ENCODE assay signal across 2 cellular contexts in the genomic region with DNA sequence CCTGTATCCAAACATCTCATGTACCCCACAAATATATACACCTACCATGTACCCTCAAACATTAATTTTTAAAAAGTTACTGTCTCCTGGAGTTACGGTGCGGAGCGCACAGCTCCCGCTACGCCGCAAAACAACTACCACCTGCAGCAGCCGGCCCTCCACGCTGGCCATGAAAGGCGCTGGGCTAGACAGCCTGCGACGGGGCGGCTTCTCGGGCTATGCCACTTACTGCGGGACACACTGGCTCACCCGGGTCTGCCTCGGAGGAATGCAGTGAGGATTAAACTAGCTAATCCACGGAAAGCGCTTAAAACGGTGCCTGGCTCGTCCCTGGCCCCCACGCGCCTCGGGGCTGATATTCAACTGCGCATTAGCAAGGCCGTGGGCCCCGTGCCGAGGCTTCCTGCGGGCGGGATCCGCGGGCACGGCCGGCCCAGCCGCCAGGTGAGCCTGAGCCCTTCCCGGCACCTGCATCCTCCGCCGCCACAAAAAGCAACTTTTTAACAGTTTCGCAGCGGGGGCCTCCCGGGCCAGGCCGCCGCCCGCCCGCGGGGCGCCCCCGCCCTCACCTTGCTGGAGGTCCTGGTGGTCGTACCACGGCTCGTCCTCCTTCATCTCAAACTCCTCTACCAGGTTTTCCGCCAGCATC.
TF ChIP-seq lines count a peak whose summit lies in the region.

No MANE protein-coding gene starts in this region.

TF ChIP-seq in IMR-90, 13 proteins besides CTCF, POLR2A, EP300 and RAD21:
- TF ChIP-seq CHD1 (IDR thresholded peaks at IDR 0.05; ENCODE audit: low read depth, low read length): no peak
- TF ChIP-seq, protein P1, sequence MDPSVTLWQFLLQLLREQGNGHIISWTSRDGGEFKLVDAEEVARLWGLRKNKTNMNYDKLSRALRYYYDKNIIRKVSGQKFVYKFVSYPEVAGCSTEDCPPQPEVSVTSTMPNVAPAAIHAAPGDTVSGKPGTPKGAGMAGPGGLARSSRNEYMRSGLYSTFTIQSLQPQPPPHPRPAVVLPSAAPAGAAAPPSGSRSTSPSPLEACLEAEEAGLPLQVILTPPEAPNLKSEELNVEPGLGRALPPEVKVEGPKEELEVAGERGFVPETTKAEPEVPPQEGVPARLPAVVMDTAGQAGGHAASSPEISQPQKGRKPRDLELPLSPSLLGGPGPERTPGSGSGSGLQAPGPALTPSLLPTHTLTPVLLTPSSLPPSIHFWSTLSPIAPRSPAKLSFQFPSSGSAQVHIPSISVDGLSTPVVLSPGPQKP (IDR thresholded peaks at IDR 0.05; ENCODE audit: borderline replicate concordance, low read depth, low read length): no peak
- TF ChIP-seq MAZ (IDR thresholded peaks at IDR 0.05; ENCODE audit: borderline replicate concordance, low read depth, low read length): no peak

TF ChIP-seq in H1, 55 proteins besides CTCF, POLR2A, EP300 and RAD21:
- TF ChIP-seq, protein P2, sequence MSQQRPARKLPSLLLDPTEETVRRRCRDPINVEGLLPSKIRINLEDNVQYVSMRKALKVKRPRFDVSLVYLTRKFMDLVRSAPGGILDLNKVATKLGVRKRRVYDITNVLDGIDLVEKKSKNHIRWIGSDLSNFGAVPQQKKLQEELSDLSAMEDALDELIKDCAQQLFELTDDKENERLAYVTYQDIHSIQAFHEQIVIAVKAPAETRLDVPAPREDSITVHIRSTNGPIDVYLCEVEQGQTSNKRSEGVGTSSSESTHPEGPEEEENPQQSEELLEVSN (IDR thresholded peaks at IDR 0.05): peak; percentile 37; the same call in 1 of the 2 replicates
- peak; percentile 79 for TF ChIP-seq ASH2L (IDR thresholded peaks at IDR 0.05; ENCODE audit: low read length)
- TF ChIP-seq, protein P3, sequence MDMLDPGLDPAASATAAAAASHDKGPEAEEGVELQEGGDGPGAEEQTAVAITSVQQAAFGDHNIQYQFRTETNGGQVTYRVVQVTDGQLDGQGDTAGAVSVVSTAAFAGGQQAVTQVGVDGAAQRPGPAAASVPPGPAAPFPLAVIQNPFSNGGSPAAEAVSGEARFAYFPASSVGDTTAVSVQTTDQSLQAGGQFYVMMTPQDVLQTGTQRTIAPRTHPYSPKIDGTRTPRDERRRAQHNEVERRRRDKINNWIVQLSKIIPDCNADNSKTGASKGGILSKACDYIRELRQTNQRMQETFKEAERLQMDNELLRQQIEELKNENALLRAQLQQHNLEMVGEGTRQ (IDR thresholded peaks at IDR 0.05; ENCODE audit: low read length): no peak
- no peak for TF ChIP-seq TAF1 (IDR thresholded peaks at IDR 0.05; ENCODE audit: low read depth, low read length)
- no peak for TF ChIP-seq GTF2F1 (IDR thresholded peaks at IDR 0.05; ENCODE audit: borderline replicate concordance, low read depth, low read length)
- TF ChIP-seq SIN3A (conservative IDR thresholded peaks at IDR 0.05 in 1 of 2, IDR thresholded peaks at IDR 0.05 in 1 of 2; ENCODE audit: low read depth in 1 of 2, low read length in 2 of 2): peak in 1 of 2 experiments; percentile 48; a peak in 1 of 4 replicates
- TF ChIP-seq, protein P4, sequence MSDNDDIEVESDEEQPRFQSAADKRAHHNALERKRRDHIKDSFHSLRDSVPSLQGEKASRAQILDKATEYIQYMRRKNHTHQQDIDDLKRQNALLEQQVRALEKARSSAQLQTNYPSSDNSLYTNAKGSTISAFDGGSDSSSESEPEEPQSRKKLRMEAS (IDR thresholded peaks at IDR 0.05): peak; percentile 71
- TF ChIP-seq KDM4A (IDR thresholded peaks at IDR 0.05; ENCODE audit: low read depth, low read length, severe bottlenecking): peak; percentile 60
- TF ChIP-seq SRF (IDR thresholded peaks at IDR 0.05; ENCODE audit: low read depth, low read length): no peak
- no peak for TF ChIP-seq EZH2 (IDR thresholded peaks at IDR 0.05; ENCODE audit: low read depth, low read length, severe bottlenecking)
- TF ChIP-seq MAFK (IDR thresholded peaks at IDR 0.05; ENCODE audit: low read depth, low read length): no peak
- TF ChIP-seq RBBP5 (IDR thresholded peaks at IDR 0.05; ENCODE audit: borderline replicate concordance, low read depth, low read length): peak; percentile 59; the same call in 1 of the 2 replicates
